Comparison of ENCODE assay signal across 8 cellular contexts in genomic region chr11:66638177-66639065, GRCh38. TPM values are rescaled to one million over a fixed set of nuclear protein-coding genes. Genes with fewer than 3 reads are reported as not detected.
DNase-seq lines count a peak whose midpoint lies in the region; ATAC-seq and TF ChIP-seq lines count a peak whose summit lies in the region.

Gene RBM4, plus strand, starts transcription at chr11:66638703. Its CDS starts 1,009 bp downstream, at chr11:66639712.

- peaks cover 58% of the 10 kb centered on the region for H3K36me3 ChIP-seq in OCI-LY3 (replicated peaks; ENCODE audit: low read depth, low read length)

- peaks cover 54% of the 10 kb centered on the region for H3K4me1 Mint-ChIP-seq in endothelial cell (ENCODE audit: unreplicated experiment)
- peaks cover 50% of the 10 kb centered on the region for H3K4me1 Mint-ChIP-seq in mesothelial cell of epicardium

- peak; percentile 92 for ATAC-seq in GM21515 (IDR thresholded peaks at IDR 0.05; ENCODE audit: unreplicated experiment)

- no peaks in the 10 kb centered on the region for H3K27me3 ChIP-seq in OCI-LY3 (ENCODE audit: low read depth, low read length)

- peaks cover 50% of the 10 kb centered on the region for H4K20me1 ChIP-seq in OCI-LY3 (ENCODE audit: insufficient read depth, low read length)

- H3K4me2 ChIP-seq in OCI-LY3 (ENCODE audit: low read length), result peak within 1 kb of the TSS; percentile 86

- H3K27ac Mint-ChIP-seq in endothelial cell (ENCODE audit: unreplicated experiment), result peak within 1 kb of the TSS; percentile 100
- peak within 1 kb of the TSS; percentile 100 for H3K27ac Mint-ChIP-seq in mesothelial cell of epicardium

- H3K9me3 Mint-ChIP-seq in endothelial cell (ENCODE audit: unreplicated experiment) (no peaks in the 10 kb centered on the region), mesothelial cell of epicardium (no peaks in the 10 kb centered on the region)

- peaks cover 42% of the 10 kb centered on the region for H3K4me1 ChIP-seq in OCI-LY3 (ENCODE audit: low read length)

- peak within 1 kb of the TSS; percentile 100 for H3K4me3 Mint-ChIP-seq in endothelial cell (ENCODE audit: unreplicated experiment)
- peak within 1 kb of the TSS; percentile 97 for H3K4me3 Mint-ChIP-seq in mesothelial cell of epicardium

- no peak within 1 kb of the TSS for H2AFZ ChIP-seq in OCI-LY3 (ENCODE audit: low read depth, low read length)

- TF ChIP-seq CTCF in OCI-LY3 (IDR thresholded peaks at IDR 0.05; ENCODE audit: low read depth, low read length) (peak; percentile 31), endothelial cell (IDR thresholded peaks at IDR 0.05; ENCODE audit: unreplicated experiment) (no peak), mesothelial cell of epicardium (IDR thresholded peaks at IDR 0.05; ENCODE audit: unreplicated experiment) (no peak)

- no peaks in the 10 kb centered on the region for H3K9me3 ChIP-seq in OCI-LY3 (ENCODE audit: insufficient read depth, low read length)

- H3K27ac ChIP-seq in OCI-LY3 (ENCODE audit: low read length), result peak within 1 kb of the TSS; percentile 65

- H3K9ac ChIP-seq in OCI-LY3 (ENCODE audit: low read length), result peak within 1 kb of the TSS; percentile 83

- H3K79me2 ChIP-seq in OCI-LY3 (ENCODE audit: low read length), result peaks cover 97% of the 10 kb centered on the region

- H3K4me3 ChIP-seq in OCI-LY3 (ENCODE audit: low read length), result peak within 1 kb of the TSS; percentile 90

- peaks cover 12% of the 10 kb centered on the region for H3K27me3 Mint-ChIP-seq in endothelial cell (ENCODE audit: unreplicated experiment)
- H3K27me3 Mint-ChIP-seq in mesothelial cell of epicardium (ENCODE audit: low read depth), result no peaks in the 10 kb centered on the region

- peaks cover 27% of the 10 kb centered on the region for H3K36me3 Mint-ChIP-seq in endothelial cell (ENCODE audit: low read depth, unreplicated experiment)
- H3K36me3 Mint-ChIP-seq in mesothelial cell of epicardium, result peaks cover 32% of the 10 kb centered on the region

- peak; percentile 99 for DNase-seq in DMS 273 (lab: John Stamatoyannopoulos, UW; ENCODE audit: unreplicated experiment)
- DNase-seq in HuH-7 (ENCODE audit: low spot score), result peak; percentile 100
- DNase-seq in activated CD8-positive, alpha-beta memory T cell treated with anti-CD3 and anti-CD28 coated beads, Interleukin-2, amount 50 U/mL, for 48 hours, result peak; percentile 93
- DNase-seq in endothelial cell (ENCODE audit: low spot score), result peak; percentile 91
- DNase-seq in mesothelial cell of epicardium (ENCODE audit: low spot score in 2 of 2, unreplicated experiment in 2 of 2), result peak; percentile 93 to 95
- peak; percentile 91 to 94 for DNase-seq in stimulated activated CD8-positive, alpha-beta memory T cell treated with anti-CD3 and anti-CD28 coated beads, Interleukin-15, amount 100 ng/mL, for 48 hours (ENCODE audit: low read depth in 2 of 2)

RNA-seq across cellular contexts. Expression of gene RBM4, which starts in this region (rescaled TPM):
- 187 TPM for total RNA-seq in endothelial cell (ENCODE audit: unreplicated experiment)
- total RNA-seq in mesothelial cell of epicardium, result 240 to 248 TPM (median 242 TPM) in 3 replicates

Comparison
In these comparisons a context has a peak if more than half of its experiments do, and no peak if none do; other contexts are left out.
1. Peak in every context shown above with its lines: DNase-seq, ATAC-seq, H3K4me3 ChIP-seq and H3K27ac ChIP-seq.